Comparison of ENCODE assay signal across 22 cellular contexts in genomic region chr2:143125647-143126046, GRCh38. TPM values are rescaled to one million over a fixed set of nuclear protein-coding genes. Genes with fewer than 3 reads are reported as not detected.
A peak's percentile ranks its signal among the peaks of the same experiment; 100 is the strongest.
DNase-seq lines count a peak whose midpoint lies in the region; ATAC-seq, FAIRE-seq and TF ChIP-seq lines count a peak whose summit lies in the region.
"Had no signal": no experiment of that assay in that cellular context is flagged by ENCODE, and none has a peak within 500 bp of the region (broad histone marks: within the 10 kb centered on the region; RNA-seq: fewer than 3 reads in every experiment).

No MANE protein-coding gene starts in this region.

- TF ChIP-seq CTCF in HepG2 (CRISPR knock-in tag; IDR thresholded peaks at IDR 0.05): no peak
- TF ChIP-seq CTCF in right lobe of liver (IDR thresholded peaks at IDR 0.05): no peak
- no peak for TF ChIP-seq CTCF in NB4 (IDR thresholded peaks at IDR 0.05; ENCODE audit: low read depth, low read length)

- in situ Hi-C loops in HepG2 (cut with HindIII; ENCODE audit: extremely low pct_ligation_motif_present, low pct_unique_long_range_greater_than_20kb): no loop called here

- H3K4me2 ChIP-seq in HepG2 (ENCODE audit: low read depth, low read length): no peak overlapping the region

- no peak; the same call in 2 of the 3 replicates for ATAC-seq in HepG2
- ATAC-seq in right lobe of liver: no peak
- ATAC-seq in central memory CD8-positive, alpha-beta T cell (replicated peaks; ENCODE audit: extremely low read depth, poor library complexity, severe bottlenecking): no peak
- ATAC-seq in GM21423 (IDR thresholded peaks at IDR 0.05; ENCODE audit: unreplicated experiment): no peak
- no peak for ATAC-seq in GM19452 (IDR thresholded peaks at IDR 0.05; ENCODE audit: unreplicated experiment)
- ATAC-seq: heart left ventricle, PC-3 had no signal

- POLR2A ChIA-PET in HepG2 (lab: Yijun Ruan, JAX): no interaction called here

- intact Hi-C loops in HepG2 (cut with micrococcal nuclease; ENCODE audit: unreplicated experiment): no loop called here
- intact Hi-C loops in right lobe of liver (cut with DNase I): loop anchor here in 1 of 2 donors (10.0 kb wide), 1 partner anchor 109 kb away; no protein-coding TSS in a partner anchor

- no peak for TF ChIP-seq POLR2A in HepG2 (IDR thresholded peaks at IDR 0.05; ENCODE audit: insufficient read depth in 1 of 2, low read depth in 2 of 2, low read length in 2 of 2)
- TF ChIP-seq POLR2A in right lobe of liver (IDR thresholded peaks at IDR 0.05): no peak
- no peak for TF ChIP-seq POLR2A in NB4 (IDR thresholded peaks at IDR 0.05; ENCODE audit: extremely low read depth, insufficient read length)

- H3K9me3 ChIP-seq in HepG2 (ENCODE audit: low read length) (no peaks in the 10 kb centered on the region), right lobe of liver (no peaks in the 10 kb centered on the region)
- H3K9me3 ChIP-seq: colonic mucosa, heart left ventricle, left ventricle myocardium inferior, testis had no signal

- H3K36me3 ChIP-seq in HepG2 (replicated peaks in 1 of 2; ENCODE audit: control insufficient read depth in 1 of 2, insufficient read depth in 2 of 2, low read length in 2 of 2) (no peaks in the 10 kb centered on the region), right lobe of liver (no peaks in the 10 kb centered on the region)
- H3K36me3 ChIP-seq: colonic mucosa, heart left ventricle, left ventricle myocardium inferior had no signal

- H3K27ac ChIP-seq in HepG2 (ENCODE audit: extremely low read length, insufficient read depth, low read length) (no peak overlapping the region), right lobe of liver (no peak overlapping the region)
- H3K27ac ChIP-seq: colonic mucosa, left ventricle myocardium inferior, testis had no signal

- H3K27ac Mint-ChIP-seq in central memory CD8-positive, alpha-beta T cell (ENCODE audit: low read depth): peak overlapping the region; percentile 24
- H3K27ac Mint-ChIP-seq: activated B cell treated with CpG ODN at 0.5 μM for 24 hours; T-helper 1 cell treated with Interleukin-12 subunit alpha and Interleukin-12 subunit beta and Interleukin-4 antibody, amounts not matched to agents 30 μg/mL and 1 μg/mL, for 36 hours had no signal

- CTCF ChIA-PET in HepG2 (lab: Yijun Ruan, JAX; ENCODE audit: low intra/inter-chr PET ratio, low total read pairs): no interaction called here

- no peaks in the 10 kb centered on the region for H3K27me3 Mint-ChIP-seq in central memory CD8-positive, alpha-beta T cell
- H3K27me3 Mint-ChIP-seq: activated B cell treated with CpG ODN at 0.5 μM for 24 hours had no signal

- H2AFZ ChIP-seq in HepG2 (ENCODE audit: low read length): no peak overlapping the region

- no peak for FAIRE-seq in HepG2 (lab: Jason Lieb, UNC)
- FAIRE-seq: H1 had no signal

- WGBS in HepG2 (ENCODE audit: low lambda C conversion rate): 0% methylated on average over 2 of the region's 2 CpGs
- WGBS in right lobe of liver (ENCODE audit: insufficient coverage, low coverage, low lambda C conversion rate, missing lambda C conversion rate): 46% methylated on average over 2 of the region's 2 CpGs

- DNase-seq in HepG2 (ENCODE audit: low spot score) (no peak), right lobe of liver (no peak), NB4 (ENCODE audit: low read depth) (peak; percentile 37), NCI-H526 (lab: John Stamatoyannopoulos, UW) (no peak), DMS53 (lab: John Stamatoyannopoulos, UW) (no peak)
- no peak for DNase-seq in central memory CD8-positive, alpha-beta T cell (ENCODE audit: low spot score in 2 of 2)
- DNase-seq: activated B cell treated with CpG ODN at 0.5 μM for 24 hours, colonic mucosa, heart left ventricle, immature natural killer cell, left ventricle myocardium inferior, MM.1S, NCI-H1694, PC-3, SIG-M5, testis had no signal

- H4K20me1 ChIP-seq in HepG2 (ENCODE audit: insufficient read depth, low read length): no peaks in the 10 kb centered on the region

- TF ChIP-seq EP300 in HepG2 (IDR thresholded peaks at IDR 0.05; ENCODE audit: low read depth in 2 of 2, low read length in 2 of 2) (no peak), HepG2 (CRISPR knock-in tag; IDR thresholded peaks at IDR 0.05; ENCODE audit: borderline replicate concordance) (no peak)

- BruUV-seq in HepG2 (replicated peaks; lab: Mats Ljungman, UMichigan): no TSS peak

- H3K27me3 ChIP-seq in HepG2 (ENCODE audit: control insufficient read depth in 1 of 2, insufficient read depth in 2 of 2, low read length in 2 of 2) (no peaks in the 10 kb centered on the region), right lobe of liver (no peaks in the 10 kb centered on the region)
- H3K27me3 ChIP-seq: colonic mucosa, heart left ventricle, testis had no signal

- H3K4me3 ChIP-seq in HepG2 (replicated peaks in 1 of 3; ENCODE audit: insufficient read depth in 1 of 3, low read depth in 2 of 3, low read length in 3 of 3) (no peak overlapping the region), right lobe of liver (no peak overlapping the region), NB4 (ENCODE audit: low read depth, low read length) (no peak overlapping the region)
- H3K4me3 ChIP-seq: colonic mucosa, heart left ventricle, left ventricle myocardium inferior, testis had no signal

- TF ChIP-seq RAD21 in HepG2 (CRISPR knock-in tag; IDR thresholded peaks at IDR 0.05): no peak

- H3K4me1 ChIP-seq in HepG2 (ENCODE audit: insufficient read depth, low read length) (peaks cover 9% of the 10 kb centered on the region; the same call in 1 of the 2 replicates), right lobe of liver (no peaks in the 10 kb centered on the region)
- H3K4me1 ChIP-seq: colonic mucosa, left ventricle myocardium inferior, testis had no signal

- no peak overlapping the region for H3K4me3 Mint-ChIP-seq in central memory CD8-positive, alpha-beta T cell
- H3K4me3 Mint-ChIP-seq: activated B cell treated with CpG ODN at 0.5 μM for 24 hours; immature natural killer cell; T-helper 1 cell treated with Interleukin-12 subunit alpha and Interleukin-12 subunit beta and Interleukin-4 antibody, amounts not matched to agents 30 μg/mL and 1 μg/mL, for 36 hours had no signal

- no peaks in the 10 kb centered on the region for H3K9me3 Mint-ChIP-seq in central memory CD8-positive, alpha-beta T cell
- H3K9me3 Mint-ChIP-seq: activated B cell treated with CpG ODN at 0.5 μM for 24 hours; immature natural killer cell; T-helper 1 cell treated with Interleukin-12 subunit alpha and Interleukin-12 subunit beta and Interleukin-4 antibody, amounts not matched to agents 30 μg/mL and 1 μg/mL, for 36 hours had no signal

- H3K36me3 Mint-ChIP-seq in central memory CD8-positive, alpha-beta T cell (ENCODE audit: insufficient read depth): peaks cover 3% of the 10 kb centered on the region
- H3K36me3 Mint-ChIP-seq: immature natural killer cell had no signal

- no peaks in the 10 kb centered on the region for H3K4me1 Mint-ChIP-seq in central memory CD8-positive, alpha-beta T cell

- no peak overlapping the region for H3K9ac ChIP-seq in HepG2 (ENCODE audit: insufficient read depth, low read depth, low read length)

- H3K79me2 ChIP-seq in HepG2 (ENCODE audit: insufficient read depth, low read length): no peaks in the 10 kb centered on the region

TF ChIP-seq in HepG2, 621 proteins besides CTCF, POLR2A, EP300 and RAD21 (continues in another document):
- TF ChIP-seq NR2F6 (IDR thresholded peaks at IDR 0.05) (peak; percentile 27; the same call in 1 of the 2 replicates), NR2F6 (CRISPR knock-in tag; IDR thresholded peaks at IDR 0.05) (no peak), NR1H2 (CRISPR knock-in tag; IDR thresholded peaks at IDR 0.05; ENCODE audit: borderline replicate concordance, low read depth) (no peak), NFE2 (CRISPR knock-in tag; IDR thresholded peaks at IDR 0.05) (no peak), XBP1 (CRISPR knock-in tag; IDR thresholded peaks at IDR 0.05) (no peak), MED13 (CRISPR knock-in tag; IDR thresholded peaks at IDR 0.05) (no peak), FOXA3 (CRISPR knock-in tag; IDR thresholded peaks at IDR 0.05) (peak; percentile 28; the same call in 1 of the 2 replicates), ZNF747 (CRISPR knock-in tag; IDR thresholded peaks at IDR 0.05; ENCODE audit: borderline replicate concordance) (no peak), ARNTL (CRISPR knock-in tag; IDR thresholded peaks at IDR 0.05) (no peak)

RNA-seq across cellular contexts. Expression of gene ARHGAP15, which starts 3.6 kb away (rescaled TPM):
- total RNA-seq in HepG2 (2016; rRNA removed; fragmentation: Illumina TruSeq; extraction: Trizol) (not detected in 2 replicates), right lobe of liver (1 to 10 TPM; 3.3 to 8.2 (median 6.6) TPM)
- 0.79 TPM in 1 of 2 replicates, not detected in the other for total RNA-seq in HepG2 (2016; cell fraction: cytosol; rRNA removed; fragmentation: Illumina TruSeq; extraction: Trizol; ENCODE audit: low read depth)
- not detected in 2 replicates for total RNA-seq in HepG2 (2016; cell fraction: insoluble cytoplasmic fraction; rRNA removed; fragmentation: Illumina TruSeq; extraction: Trizol)
- total RNA-seq in HepG2 (2016; cell fraction: membrane; rRNA removed; fragmentation: Illumina TruSeq; extraction: Trizol): not detected in 2 replicates
- not detected in 2 replicates for total RNA-seq in HepG2 (2016; cell fraction: nucleus; rRNA removed; fragmentation: Illumina TruSeq; extraction: Trizol)
- polyA plus RNA-seq in HepG2 (2011; rRNA removed): 0.04 TPM in 1 of 2 replicates, not detected in the other
- polyA plus RNA-seq in HepG2 (2011; cell fraction: cytosol; rRNA removed): not detected in 2 replicates
- not detected in 2 replicates for polyA plus RNA-seq in HepG2 (2011; cell fraction: nucleus; rRNA removed)
- polyA plus RNA-seq in HepG2 (2012): not detected in 2 replicates
- not detected in 2 replicates for polyA plus RNA-seq in HepG2 (2016; cell fraction: cytosol; fragmentation: Illumina TruSeq; extraction: Trizol; ENCODE audit: low read depth)
- not detected in 2 replicates for polyA plus RNA-seq in HepG2 (2016; cell fraction: insoluble cytoplasmic fraction; fragmentation: Illumina TruSeq; extraction: Trizol; ENCODE audit: low read depth)
- not detected in 2 replicates for polyA plus RNA-seq in HepG2 (2016; cell fraction: membrane; fragmentation: Illumina TruSeq; extraction: Trizol; ENCODE audit: low read depth)
- not detected in 2 replicates for polyA plus RNA-seq in HepG2 (2016; cell fraction: nucleus; fragmentation: Illumina TruSeq; extraction: Trizol; ENCODE audit: insufficient read depth, low read depth)
- polyA minus RNA-seq in HepG2 (2011; rRNA and poly(A)+ RNA removed; ENCODE audit: low replicate concordance): 0.80 TPM in 1 of 2 replicates, not detected in the other
- not detected in 2 replicates for polyA minus RNA-seq in HepG2 (2011; cell fraction: cytosol; rRNA and poly(A)+ RNA removed)
- polyA minus RNA-seq in HepG2 (2011; cell fraction: nucleus; rRNA and poly(A)+ RNA removed): 0.77 and 2.1 TPM in 2 replicates
- total RNA-seq: H1, PC-3, pulmonary artery endothelial cell had no signal
- polyA plus RNA-seq: AG04450, H1 had no signal
